In genomic region chr1:235866913-235867850, GRCh38 we compare ENCODE assay signal across 8 cellular contexts. TPM values are rescaled to one million over a fixed set of nuclear protein-coding genes. Genes with fewer than 3 reads are reported as not detected.
DNase-seq lines count a peak whose midpoint lies in the region; ATAC-seq and TF ChIP-seq lines count a peak whose summit lies in the region.

No MANE protein-coding gene starts in this region.

- H3K4me3 ChIP-seq in left ventricle myocardium inferior = peak overlapping the region; percentile 97

- intact Hi-C loops in left ventricle myocardium inferior (cut with micrococcal nuclease) = no loop called here

- peaks cover 47 to 64% (median 60%) of the 10 kb centered on the region in 3 donors for H3K4me1 Mint-ChIP-seq in T-cell
- peaks cover 14% of the 10 kb centered on the region for H3K4me1 Mint-ChIP-seq in progenitor cell of endocrine pancreas (ENCODE audit: low read depth)

- CTCF ChIA-PET in T-cell (lab: Charles Lee) = interaction anchor here (1.1 to 2.6 kb wide), 6 partner anchors 9 to 132 kb away, joined by 3 to 44 read pairs (median 4); no protein-coding TSS in a partner anchor

- H3K36me3 ChIP-seq in left ventricle myocardium inferior = no peaks in the 10 kb centered on the region

- H3K4me3 Mint-ChIP-seq in T-cell (peak overlapping the region; percentile 84 to 99 (median 96)), progenitor cell of endocrine pancreas (ENCODE audit: low read depth) (peak overlapping the region; percentile 95)

- H3K27me3 ChIP-seq in left ventricle myocardium inferior (ENCODE audit: low read depth) = no peaks in the 10 kb centered on the region

- peak overlapping the region; percentile 92 to 97 for H3K27ac Mint-ChIP-seq in T-cell
- peak overlapping the region; percentile 98 for H3K27ac Mint-ChIP-seq in progenitor cell of endocrine pancreas

- ATAC-seq in HG02852 (IDR thresholded peaks at IDR 0.05; ENCODE audit: unreplicated experiment) (peak; percentile 66), T-cell (replicated peaks in 1 of 4) (peak; percentile 74 to 89 (median 84))

- no peaks in the 10 kb centered on the region for H3K9me3 ChIP-seq in left ventricle myocardium inferior (replicated peaks)

- DNase-seq in GM13976 (ENCODE audit: low spot score) (peak; percentile 98), NCI-H146 (lab: John Stamatoyannopoulos, UW) (peak; percentile 95), T-cell (peak; percentile 90 to 100 (median 97)), amniotic epithelial cell (ENCODE audit: low read depth) (peak; percentile 84), left ventricle myocardium inferior (peak; percentile 95), progenitor cell of endocrine pancreas (ENCODE audit: low spot score, unreplicated experiment) (peak; percentile 99), ureter (ENCODE audit: low spot score) (peak; percentile 97)

- no peaks in the 10 kb centered on the region for H3K36me3 Mint-ChIP-seq in T-cell
- H3K36me3 Mint-ChIP-seq in progenitor cell of endocrine pancreas (ENCODE audit: insufficient read depth) = no peaks in the 10 kb centered on the region

- POLR2A ChIA-PET in T-cell (lab: Charles Lee) = interaction anchor here (0.6 to 2.2 kb wide), 8 partner anchors 9 to 1258 kb away, joined by 3 to 13 read pairs (median 4); no protein-coding TSS in a partner anchor

- no peak for TF ChIP-seq CTCF in GM13976 (IDR thresholded peaks at IDR 0.05; ENCODE audit: borderline replicate concordance, control extremely low read depth, extremely low read depth, insufficient read depth, missing control alignments)
- no peak for TF ChIP-seq CTCF in left ventricle myocardium inferior (IDR thresholded peaks at IDR 0.05; ENCODE audit: borderline replicate concordance)
- no peak for TF ChIP-seq CTCF in progenitor cell of endocrine pancreas (IDR thresholded peaks at IDR 0.05; ENCODE audit: unreplicated experiment)

- H3K27ac ChIP-seq in left ventricle myocardium inferior (replicated peaks) = peak overlapping the region; percentile 97

- H3K9me3 Mint-ChIP-seq in T-cell (no peaks in the 10 kb centered on the region), progenitor cell of endocrine pancreas (ENCODE audit: low read depth) (no peaks in the 10 kb centered on the region)

- H3K4me1 ChIP-seq in left ventricle myocardium inferior = peaks cover 37% of the 10 kb centered on the region

- in situ Hi-C loops in GM13976 (cut with MboI; ENCODE audit: low sequenced_read_pairs, unreplicated experiment) = no loop called here

- H3K27me3 Mint-ChIP-seq in T-cell = no peaks in the 10 kb centered on the region
- peaks cover 4% of the 10 kb centered on the region for H3K27me3 Mint-ChIP-seq in progenitor cell of endocrine pancreas

RNA-seq across cellular contexts. Expression of gene LYST, which starts 0.5 kb away (rescaled TPM):
- 10 to 100 TPM; 19.7 to 37.9 (median 29.1) TPM for total RNA-seq in T-cell
- 10.3 TPM for total RNA-seq in left ventricle myocardium inferior
- 11.4 and 11.7 TPM in 2 replicates for total RNA-seq in progenitor cell of endocrine pancreas
- 66.1 TPM for total RNA-seq in ureter

Comparison
In these comparisons a context has a peak if more than half of its experiments do, and no peak if none do; other contexts are left out.
1. Peak in every context shown above with its lines: DNase-seq, ATAC-seq, H3K4me3 ChIP-seq and H3K27ac ChIP-seq.